23 cellular contexts compared by ENCODE assay signal in the genomic region with DNA sequence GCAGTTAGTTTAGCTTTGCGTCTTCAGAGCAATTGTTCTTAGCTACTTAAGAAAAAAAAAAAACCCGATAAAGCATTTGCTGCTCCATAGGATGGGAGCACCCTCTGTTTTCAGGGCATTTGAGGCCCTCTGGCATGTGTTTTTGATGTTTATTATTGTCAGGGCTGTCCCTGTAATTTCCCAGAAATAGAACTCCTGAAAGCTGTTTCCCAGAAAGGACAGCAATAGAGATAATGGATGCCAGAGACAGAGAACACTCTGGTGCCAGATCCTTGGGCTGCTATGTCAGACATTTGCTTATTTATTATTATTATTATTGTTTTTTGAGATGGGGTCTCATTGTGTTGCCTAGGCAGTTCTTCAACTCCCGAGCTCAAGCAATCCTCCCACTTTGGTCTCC.
"Had no signal": no experiment of that assay in that cellular context is flagged by ENCODE, and none has a peak within 500 bp of the region (broad histone marks: within the 10 kb centered on the region; RNA-seq: fewer than 3 reads in every experiment).

No MANE protein-coding gene starts in this region.

- H3K27me3 ChIP-seq: colonic mucosa, foreskin keratinocyte, gastrocnemius medialis had no signal

- DNase-seq: colonic mucosa; cortex of kidney; dermis blood vessel endothelial cell; dorsolateral prefrontal cortex; effector CD4-positive, alpha-beta T cell; effector CD8-positive, alpha-beta T cell; effector memory CD4-positive, alpha-beta T cell; effector memory CD8-positive, alpha-beta T cell; endodermal cell; erythroblast; esophagus squamous epithelium; foreskin fibroblast; foreskin keratinocyte; foreskin melanocyte; gastrocnemius medialis; glutamatergic neuron; head of caudate nucleus; heart left ventricle; heart right ventricle had no signal

- H3K4me3 ChIP-seq: colonic mucosa, dorsolateral prefrontal cortex, esophagus muscularis mucosa, esophagus squamous epithelium, gastrocnemius medialis, gastroesophageal sphincter, heart left ventricle, heart right ventricle had no signal

- H3K36me3 ChIP-seq: colonic mucosa, esophagus muscularis mucosa, esophagus squamous epithelium, gastrocnemius medialis, gastroesophageal sphincter, heart left ventricle, heart right ventricle had no signal

- H3K4me1 ChIP-seq: colonic mucosa, foreskin keratinocyte, gastrocnemius medialis, heart left ventricle had no signal

- H3K9me3 ChIP-seq: colonic mucosa, gastrocnemius medialis had no signal

- H3K27ac ChIP-seq: colonic mucosa, dorsolateral prefrontal cortex, epithelial cell of prostate, esophagus muscularis mucosa, esophagus squamous epithelium, foreskin keratinocyte, gastrocnemius medialis, gastroesophageal sphincter, heart left ventricle, heart right ventricle had no signal

- ATAC-seq: effector memory CD8-positive, alpha-beta T cell; esophagus mucosa; foreskin keratinocyte; gastrocnemius medialis; gastroesophageal sphincter had no signal
